Comparison of ENCODE assay signal across 20 cellular contexts in genomic region chr4:5636766-5637670, GRCh38.
DNase-seq lines count a peak whose midpoint lies in the region; ATAC-seq and TF ChIP-seq lines count a peak whose summit lies in the region.
"Had no signal": no experiment of that assay in that cellular context is flagged by ENCODE, and none has a peak within 500 bp of the region (broad histone marks: within the 10 kb centered on the region; RNA-seq: fewer than 3 reads in every experiment).

No MANE protein-coding gene starts in this region.

- in situ Hi-C loops in IMR-90 (cut with MboI; ENCODE audit: low sequenced_read_pairs), result no loop called here

- H3K4me2 ChIP-seq in IMR-90 (ENCODE audit: low read depth, low read length), result no peak overlapping the region
- H3K4me2 ChIP-seq: KMS-11 had no signal

- no peak for TF ChIP-seq POLR2A in IMR-90 (IDR thresholded peaks at IDR 0.05; ENCODE audit: low read depth, low read length)

- CTCF ChIA-PET in IMR-90 (lab: Yijun Ruan, JAX), result no interaction called here

- peak overlapping the region; percentile 77; the same call in 1 of the 3 replicates for H2BK15ac ChIP-seq in IMR-90 (ENCODE audit: low read depth, low read length)

- intact Hi-C loops in IMR-90 (cut with micrococcal nuclease), result loop anchor here (5.0 kb wide), 2 partner anchors 155 to 600 kb away; no protein-coding TSS in a partner anchor

- no peak for TF ChIP-seq CTCF in IMR-90 (conservative IDR thresholded peaks at IDR 0.05; ENCODE audit: low read depth, low read length)

- H2BK20ac ChIP-seq in IMR-90 (ENCODE audit: low read depth, low read length), result peak overlapping the region; percentile 75

- dilution Hi-C loops in IMR-90 (cut with HindIII; ENCODE audit: low sequenced_read_pairs, unreplicated experiment), result no loop called here

- H2AFZ ChIP-seq in IMR-90 (replicated peaks; ENCODE audit: low read length, poor library complexity), result peak overlapping the region; percentile 47

- H3K4me1 ChIP-seq in IMR-90 (ENCODE audit: control insufficient read depth, insufficient read depth, low read length), result peaks cover 15% of the 10 kb centered on the region
- H3K4me1 ChIP-seq: prostate gland, sigmoid colon had no signal

- H4K5ac ChIP-seq in IMR-90 (ENCODE audit: low read depth, low read length), result no peak overlapping the region

- H2AK9ac ChIP-seq in IMR-90 (replicated peaks; ENCODE audit: low read depth, low read length, poor library complexity), result peak overlapping the region; percentile 7

- no peak overlapping the region for H3K23ac ChIP-seq in IMR-90 (ENCODE audit: low read depth, low read length)

- WGBS in IMR-90 (ENCODE audit: extremely low coverage in 2 of 2, insufficient read length in 1 of 2), 2 experiments, result 100% methylated on average over 2 of the region's 13 CpGs; no CpG with 5 or more reads in 1 of the 2 experiments

- H4K91ac ChIP-seq in IMR-90 (ENCODE audit: insufficient read depth, low read depth, low read length), result peak overlapping the region; percentile 42

- H4K20me1 ChIP-seq in IMR-90 (ENCODE audit: insufficient read depth, low read length), result no peaks in the 10 kb centered on the region

- no peak overlapping the region; the same call in 1 of the 2 replicates for H3K18ac ChIP-seq in IMR-90 (ENCODE audit: low read depth, low read length)

- H3K4me3 ChIP-seq in IMR-90 (ENCODE audit: insufficient read depth, low read depth, low read length), result no peak overlapping the region
- H3K4me3 ChIP-seq: prostate gland, sigmoid colon, tibial nerve had no signal

- H3K14ac ChIP-seq in IMR-90 (replicated peaks; ENCODE audit: low read depth, low read length), result peak overlapping the region; percentile 72

- H2BK120ac ChIP-seq in IMR-90 (ENCODE audit: low read depth, low read length), result peak overlapping the region; percentile 83

- no peaks in the 10 kb centered on the region for H3K27me3 ChIP-seq in IMR-90 (ENCODE audit: control insufficient read depth, insufficient read depth, low read length)
- H3K27me3 ChIP-seq: sigmoid colon, tibial nerve had no signal

- no peak overlapping the region for H3K9ac ChIP-seq in IMR-90 (ENCODE audit: low read depth, low read length)
- H3K9ac ChIP-seq: KMS-11 had no signal

- H2BK5ac ChIP-seq in IMR-90 (ENCODE audit: low read depth, low read length, poor library complexity, severe bottlenecking), result peak overlapping the region; percentile 65

- DNase-seq in ELF-1 (ENCODE audit: low read depth, low spot score), result peak; percentile 32
- DNase-seq in IMR-90, result no peak
- DNase-seq in SHP77 treated with DMSO at 0.1 percent for 48 hours (lab: John Stamatoyannopoulos, UW), result peak; percentile 0
- DNase-seq in kidney tubule cell (ENCODE audit: low spot score), result peak; percentile 9
- no peak for DNase-seq in superior temporal gyrus (ENCODE audit: extremely low spot score)
- no peak for DNase-seq in mucosa of gallbladder (ENCODE audit: low spot score)
- DNase-seq: activated CD8-positive, alpha-beta memory T cell treated with anti-CD3 and anti-CD28 coated beads for 24 hours; activated naive CD4-positive, alpha-beta T cell treated with anti-CD3 and anti-CD28 coated beads for 36 hours; activated T-cell treated with anti-CD3 and anti-CD28 coated beads, Interleukin-2, amount 50 U/mL, for 24 hours; amniotic stem cell; caudate nucleus; GOT3; kidney; NCI-H1694 treated with DMSO at 0.1 percent for 48 hours; sigmoid colon; stimulated activated naive CD8-positive, alpha-beta T cell treated with anti-CD3 and anti-CD28 coated beads, Interleukin-15, amount 100 ng/mL, for 72 hours had no signal

- H3K4ac ChIP-seq in IMR-90 (ENCODE audit: low read depth, low read length), result peak overlapping the region; percentile 79; the same call in 1 of the 2 replicates

- peaks cover 2 to 9% of the 10 kb centered on the region in 2 experiments; a peak in 2 of 4 replicates for H3K79me1 ChIP-seq in IMR-90 (ENCODE audit: low read depth in 1 of 2, low read length in 2 of 2)

- no TSS peak for BruUV-seq in IMR-90 (replicated peaks; lab: Mats Ljungman, UMichigan)

- no peak for TF ChIP-seq RAD21 in IMR-90 (IDR thresholded peaks at IDR 0.05; ENCODE audit: low read length)

- H2AK5ac ChIP-seq in IMR-90 (ENCODE audit: low read depth, low read length), result peak overlapping the region; percentile 98

- POLR2A ChIA-PET in IMR-90 (lab: Charles Lee; ENCODE audit: unreplicated experiment), result no interaction called here

- H3K9me3 ChIP-seq in IMR-90 (ENCODE audit: control insufficient read depth, insufficient read depth, low read length), result no peaks in the 10 kb centered on the region; the same call in 1 of the 2 replicates
- H3K9me3 ChIP-seq: prostate gland, sigmoid colon, tibial nerve had no signal

- H3K27ac ChIP-seq in IMR-90 (ENCODE audit: insufficient read depth, low read length), result no peak overlapping the region
- H3K27ac ChIP-seq: KMS-11, prostate gland, sigmoid colon, tibial nerve had no signal

- no peak for ATAC-seq in IMR-90 (ENCODE audit: low read depth)
- ATAC-seq in HG03432 (IDR thresholded peaks at IDR 0.05; ENCODE audit: unreplicated experiment), result no peak
- ATAC-seq: stimulated activated naive CD8-positive, alpha-beta T cell treated with anti-CD3 and anti-CD28 coated beads, Interleukin-15, amount 100 ng/mL, for 72 hours had no signal

- peaks cover 15% of the 10 kb centered on the region for H3K9me1 ChIP-seq in IMR-90 (ENCODE audit: insufficient read depth, low read length)

- H3K56ac ChIP-seq in IMR-90 (ENCODE audit: extremely low read depth, insufficient read depth, low read length), result no peak overlapping the region

- peaks cover 22% of the 10 kb centered on the region for H3K36me3 ChIP-seq in IMR-90 (ENCODE audit: control insufficient read depth, insufficient read depth, low read length)
- H3K36me3 ChIP-seq: prostate gland had no signal

- H4K8ac ChIP-seq in IMR-90 (ENCODE audit: low read depth in 2 of 2, low read length in 2 of 2), result peak overlapping the region in 1 of 2 experiments; percentile 84; a peak in 2 of 4 replicates

TF ChIP-seq in IMR-90, 13 proteins besides CTCF, POLR2A, EP300 and RAD21:
- no peak for TF ChIP-seq BHLHE40 (IDR thresholded peaks at IDR 0.05; ENCODE audit: low read depth, low read length)
- no peak for TF ChIP-seq SMC3 (IDR thresholded peaks at IDR 0.05; ENCODE audit: low read depth, low read length)
- no peak for TF ChIP-seq FOS (IDR thresholded peaks at IDR 0.05; ENCODE audit: low read depth, low read length)
- TF ChIP-seq NFE2L2 (IDR thresholded peaks at IDR 0.05; ENCODE audit: low read depth, low read length), result no peak

Comparison
In these comparisons a context has a peak if more than half of its experiments do, and no peak if none do; other contexts are left out.
1. DNase-seq: peak in ELF-1 (single experiment), SHP77 treated with DMSO at 0.1 percent for 48 hours (single experiment) and kidney tubule cell (single experiment); none in IMR-90 (single experiment), superior temporal gyrus (single experiment) and mucosa of gallbladder (single experiment).